ENCODE assay signal across 8 cellular contexts in the genomic region with DNA sequence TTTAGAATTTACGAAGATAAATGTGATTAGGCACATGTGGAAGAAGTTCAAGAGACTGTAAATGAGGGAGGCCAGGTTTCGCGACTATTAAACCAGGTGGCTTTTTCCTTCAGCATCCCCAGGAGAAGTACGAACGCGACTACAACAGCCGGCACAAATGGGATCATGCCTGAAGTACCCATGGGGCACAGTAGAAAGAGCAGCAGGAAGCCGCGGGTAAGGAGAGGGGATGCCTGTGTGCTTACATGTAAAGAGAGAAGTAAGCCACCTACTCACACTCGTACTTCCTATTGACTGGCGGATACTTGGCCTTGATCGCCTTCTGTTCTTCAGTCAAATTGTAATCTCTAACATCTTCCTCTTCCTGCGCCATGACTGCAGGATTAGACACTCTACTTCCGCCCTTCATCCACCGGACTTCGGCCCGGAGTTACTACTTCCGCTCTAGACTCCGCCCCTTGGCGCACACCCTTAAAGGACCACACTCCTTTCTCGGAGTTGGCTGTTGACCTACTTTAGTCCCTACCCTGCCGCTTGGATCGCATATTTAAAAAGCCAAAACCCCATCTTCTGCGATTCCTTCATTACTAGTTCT. TPM values are rescaled to one million over a fixed set of nuclear protein-coding genes. Genes with fewer than 3 reads are reported as not detected.
A peak's percentile ranks its signal among the peaks of the same experiment; 100 is the strongest.
DNase-seq lines count a peak whose midpoint lies in the region; ATAC-seq and TF ChIP-seq lines count a peak whose summit lies in the region.

TSS of gene ZBTB8OS (minus strand) at position 394 of the 595 bp plus-strand sequence. CDS start at position 373, 21 bp downstream.

- DNase-seq in AG09309 (ENCODE audit: low read depth) = peak; percentile 67
- peak; percentile 75 for DNase-seq in NCI-H510A (lab: John Stamatoyannopoulos, UW)
- DNase-seq in activated CD4-positive, alpha-beta T cell treated with anti-CD3 and anti-CD28 coated beads for 1 hour = peak; percentile 75
- DNase-seq in choroid plexus epithelial cell (ENCODE audit: low read depth) = peak; percentile 95
- peak; percentile 82 for DNase-seq in kidney epithelial cell (ENCODE audit: low read depth)
- DNase-seq in stimulated activated CD4-positive, alpha-beta T cell treated with anti-CD3 and anti-CD28 coated beads, Interleukin-15, amount 100 ng/mL, for 48 hours (ENCODE audit: low read depth in 2 of 2) = peak; percentile 77 to 81

- no peaks in the 10 kb centered on the region for H3K27me3 ChIP-seq in kidney epithelial cell (ENCODE audit: control insufficient read depth, insufficient read depth, low read length)

- TF ChIP-seq CTCF in AG09309 (IDR thresholded peaks at IDR 0.05; ENCODE audit: control insufficient read depth, insufficient read depth, low read depth, low read length, missing control alignments) (no peak), choroid plexus epithelial cell (conservative IDR thresholded peaks at IDR 0.05; ENCODE audit: low read depth, low read length) (no peak), kidney epithelial cell (IDR thresholded peaks at IDR 0.05; ENCODE audit: insufficient read depth, low read length, poor library complexity, severe bottlenecking) (no peak)

- peak within 1 kb of the TSS; percentile 77 for H3K4me3 ChIP-seq in AG09309 (ENCODE audit: control insufficient read depth, low read depth, low read length)
- H3K4me3 ChIP-seq in choroid plexus epithelial cell (ENCODE audit: low read depth, low read length) = peak within 1 kb of the TSS; percentile 88
- H3K4me3 ChIP-seq in kidney epithelial cell (ENCODE audit: low read depth, low read length) = peak within 1 kb of the TSS; percentile 91

- peaks cover 4% of the 10 kb centered on the region for H3K36me3 ChIP-seq in kidney epithelial cell (ENCODE audit: control insufficient read depth, insufficient read depth, low read length)

- ATAC-seq in GM19025 (IDR thresholded peaks at IDR 0.05; ENCODE audit: low read depth, unreplicated experiment) (peak; percentile 48), HG03354 (IDR thresholded peaks at IDR 0.05; ENCODE audit: poor library complexity, severe bottlenecking, unreplicated experiment) (peak; percentile 70)

RNA-seq across cellular contexts. Expression of gene ZBTB8OS, which starts in this region (rescaled TPM):
- 38.0 and 38.2 TPM in 2 replicates for total RNA-seq in kidney epithelial cell

Comparison
In these comparisons a context has a peak if more than half of its experiments do, and no peak if none do; other contexts are left out.
1. Peak in every context shown above with its lines: DNase-seq, ATAC-seq and H3K4me3 ChIP-seq.